Comparison of ENCODE assay signal across 1 cellular context in the genomic region with DNA sequence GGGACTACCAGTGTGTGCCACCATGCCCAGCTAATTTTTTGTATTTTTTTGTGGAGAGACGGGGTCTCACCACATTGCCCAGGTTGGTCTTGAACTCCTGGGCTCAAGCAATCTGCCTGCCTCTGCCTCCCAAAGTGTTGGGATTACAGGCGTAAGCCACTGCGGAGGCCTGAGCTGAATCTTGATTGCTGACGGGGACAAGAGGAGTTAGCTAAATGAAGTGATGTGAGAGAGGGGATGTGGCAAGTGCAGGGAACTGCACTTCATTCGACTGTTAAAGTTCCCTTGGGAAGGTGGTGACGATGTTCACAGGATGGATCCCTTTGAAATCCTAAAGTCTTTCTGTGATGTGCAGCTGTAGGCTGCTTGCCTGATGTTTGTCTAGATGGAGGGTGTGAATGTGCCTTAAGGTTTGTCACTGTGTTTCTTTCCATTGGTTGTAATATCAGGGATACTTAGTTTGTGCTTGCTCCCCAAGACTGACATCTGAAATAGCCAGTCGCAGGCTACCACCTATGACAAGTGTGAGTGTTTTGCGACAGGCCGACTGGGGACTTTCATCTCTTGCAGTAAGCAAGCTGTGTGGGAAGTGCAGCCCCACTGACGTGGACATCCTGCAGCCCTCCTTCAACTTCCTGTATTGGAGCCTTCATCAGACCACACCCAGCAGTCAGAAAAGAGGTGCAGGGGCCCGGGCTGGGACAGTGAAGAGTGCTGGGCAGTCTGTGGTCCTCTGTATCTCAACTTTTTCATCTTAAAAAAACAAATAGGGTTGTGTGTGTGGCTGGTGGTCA.
TF ChIP-seq lines count a peak whose summit lies in the region.

No MANE protein-coding gene starts in this region.

TF ChIP-seq in HepG2, 621 proteins besides CTCF, POLR2A, EP300 and RAD21:
- TF ChIP-seq LCORL (IDR thresholded peaks at IDR 0.05): no peak
- no peak for TF ChIP-seq LCORL (CRISPR knock-in tag; IDR thresholded peaks at IDR 0.05)
- TF ChIP-seq CREM (IDR thresholded peaks at IDR 0.05): 0 out of 2 replicates have a peak, but pooled peaks have one; percentile 18
- TF ChIP-seq CREM (CRISPR knock-in tag; IDR thresholded peaks at IDR 0.05): no peak
- no peak for TF ChIP-seq ZBTB44 (CRISPR knock-in tag; IDR thresholded peaks at IDR 0.05)
- TF ChIP-seq GABPA (IDR thresholded peaks at IDR 0.05; ENCODE audit: low read depth, low read length): peak; percentile 34; the same call in 1 of the 2 replicates
- peak; percentile 58 for TF ChIP-seq GABPA (CRISPR knock-in tag; IDR thresholded peaks at IDR 0.05; ENCODE audit: low read depth)
- TF ChIP-seq KAT8 (CRISPR knock-in tag; IDR thresholded peaks at IDR 0.05): 0 out of 2 replicates have a peak, but pooled peaks have one; percentile 14
- TF ChIP-seq PBX2 (CRISPR knock-in tag; IDR thresholded peaks at IDR 0.05): peak; percentile 76
